In the genomic region with DNA sequence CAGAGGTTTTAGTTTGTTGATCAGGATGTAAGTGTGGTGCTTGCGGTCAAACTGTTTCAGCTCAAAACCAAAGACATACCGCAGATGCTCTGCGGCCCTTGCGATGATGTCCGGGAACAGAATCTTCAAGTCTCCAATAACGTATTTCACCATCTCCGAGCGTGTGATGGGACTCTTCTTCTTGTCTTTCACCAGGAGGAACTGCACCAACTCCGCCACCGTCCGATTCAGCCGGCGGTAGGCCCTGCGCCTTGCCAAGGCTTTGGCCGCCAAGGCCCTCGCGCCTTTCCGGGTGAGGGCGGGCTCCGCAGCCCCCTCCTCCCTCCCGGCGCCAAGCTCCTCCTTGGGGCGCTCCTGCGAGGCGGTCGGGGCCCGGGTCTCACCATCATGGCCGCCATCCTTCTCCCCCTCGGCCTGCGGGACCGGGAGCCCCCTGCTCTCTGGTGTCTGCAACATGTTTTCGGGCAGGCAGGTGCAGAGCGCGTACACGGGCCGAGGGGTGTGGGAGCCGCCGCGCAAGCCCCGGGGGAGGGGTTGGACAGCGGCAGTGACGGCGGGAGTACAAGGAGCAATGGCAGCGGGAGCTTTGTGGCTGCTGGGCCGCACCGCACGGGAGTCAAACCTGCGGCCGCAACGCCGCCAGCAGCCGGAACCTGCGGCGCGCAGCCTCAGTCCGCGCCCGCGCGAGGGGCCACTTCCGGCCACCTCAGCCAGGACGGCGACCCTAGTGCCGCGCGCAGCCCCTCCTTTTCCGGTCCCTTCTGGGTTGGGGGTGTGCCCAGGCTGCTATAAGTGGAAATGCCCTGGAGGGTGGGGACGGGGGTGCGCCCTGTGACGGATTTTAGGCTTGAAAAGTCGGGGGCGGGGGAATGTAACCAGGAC, we compare ENCODE assay signal across 1 cellular context.
TF ChIP-seq lines count a peak whose summit lies in the region.

A gene with protein sequence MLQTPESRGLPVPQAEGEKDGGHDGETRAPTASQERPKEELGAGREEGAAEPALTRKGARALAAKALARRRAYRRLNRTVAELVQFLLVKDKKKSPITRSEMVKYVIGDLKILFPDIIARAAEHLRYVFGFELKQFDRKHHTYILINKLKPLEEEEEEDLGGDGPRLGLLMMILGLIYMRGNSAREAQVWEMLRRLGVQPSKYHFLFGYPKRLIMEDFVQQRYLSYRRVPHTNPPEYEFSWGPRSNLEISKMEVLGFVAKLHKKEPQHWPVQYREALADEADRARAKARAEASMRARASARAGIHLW (minus strand): TSS at position 699 of the 882 bp plus-strand sequence. CDS start 243 bp downstream, at position 456.

TF ChIP-seq in K562, 482 proteins besides CTCF, POLR2A, EP300 and RAD21 (continued from another document):
- TF ChIP-seq SFPQ (IDR thresholded peaks at IDR 0.05; ENCODE audit: low read depth, low read length) = no peak
